In genomic region chr17:75595919-75596310, GRCh38 we compare ENCODE assay signal across 26 cellular contexts. TPM values are rescaled to one million over a fixed set of nuclear protein-coding genes. Genes with fewer than 3 reads are reported as not detected.
"Had no signal": no experiment of that assay in that cellular context is flagged by ENCODE, and none has a peak within 500 bp of the region (broad histone marks: within the 10 kb centered on the region; RNA-seq: fewer than 3 reads in every experiment).

No MANE protein-coding gene starts in this region.

- FAIRE-seq: islet of Langerhans, kidney, pancreas, small intestine, urothelium cell line had no signal

- H3K27me3 ChIP-seq: pancreas, sigmoid colon, spleen, suprapubic skin, upper lobe of right lung had no signal

- DNase-seq: hypothalamus; immature natural killer cell; kidney; left ventricle myocardium inferior; midbrain; mucosa of descending colon; naive thymus-derived CD4-positive, alpha-beta T cell; nucleus accumbens; pancreas; retina; small intestine; spleen; stimulated activated CD4-positive, alpha-beta T cell treated with anti-CD3 and anti-CD28 coated beads, Interleukin-4, amount 100 ng/mL, for 24 hours; stimulated activated naive CD4-positive, alpha-beta T cell; upper lobe of right lung had no signal

- H3K9me3 ChIP-seq: left ventricle myocardium inferior, mucosa of descending colon, pancreas, prostate gland, sigmoid colon, spleen, suprapubic skin, thoracic aorta, tibial artery, upper lobe of right lung had no signal

- H3K4me1 ChIP-seq: left ventricle myocardium inferior, pancreas, prostate gland, sigmoid colon, tibial artery, upper lobe of right lung had no signal

- H3K27ac ChIP-seq: left ventricle myocardium inferior, pancreas, prostate gland, sigmoid colon, spleen, suprapubic skin, thoracic aorta, tibial artery, upper lobe of right lung had no signal

- ATAC-seq: mucosa of descending colon; naive thymus-derived CD4-positive, alpha-beta T cell; natural killer cell treated with Interleukin-12 subunit alpha and Interleukin-12 subunit beta and Interleukin-15 and Interleukin-18, amount 100 ng/mL, for 72 hours; pancreas; stimulated activated effector memory CD8-positive, alpha-beta T cell treated with anti-CD3 and anti-CD28 coated beads, Interleukin-12 subunit alpha, Interleukin-12 subunit beta, amount 100 ng/mL, for 72 hours; upper lobe of right lung had no signal

- H3K4me3 ChIP-seq: left ventricle myocardium inferior, lung, mucosa of descending colon, pancreas, prostate gland, sigmoid colon, spleen, suprapubic skin, thoracic aorta, tibial artery, upper lobe of right lung had no signal

- H3K36me3 ChIP-seq: left ventricle myocardium inferior, pancreas, prostate gland, sigmoid colon, suprapubic skin, thoracic aorta, upper lobe of right lung had no signal

RNA-seq across cellular contexts. Expression of gene SMIM5, which starts 37.3 kb away (rescaled TPM):
- total RNA-seq: osteoblast had no signal
